Comparison of ENCODE assay signal across 9 cellular contexts in genomic region chr10:7787857-7788639, GRCh38. TPM values are rescaled to one million over a fixed set of nuclear protein-coding genes. Genes with fewer than 3 reads are reported as not detected.
DNase-seq lines count a peak whose midpoint lies in the region; ATAC-seq and TF ChIP-seq lines count a peak whose summit lies in the region.
"Had no signal": no experiment of that assay in that cellular context is flagged by ENCODE, and none has a peak within 500 bp of the region (broad histone marks: within the 10 kb centered on the region; RNA-seq: fewer than 3 reads in every experiment).

Gene ATP5F1C, plus strand, starts transcription at chr10:7788177. Its CDS starts 31 bp downstream, at chr10:7788208.
Gene KIN, minus strand, starts transcription at chr10:7787993. Its CDS starts 60 bp downstream, at chr10:7787933.

- H3K27me3 ChIP-seq in BLaER1 treated with 17β-estradiol and CSF1 and Interleukin-3, amounts not matched to agents 10 nM and 100 nM = no peaks in the 10 kb centered on the region
- no peaks in the 10 kb centered on the region for H3K27me3 ChIP-seq in left lung

- intact Hi-C loops in activated CD4-positive, alpha-beta T cell treated with anti-CD3 and anti-CD28 coated beads, Interleukin-2, amount 10 ng/mL, durations not matched to agents 24 days and 14 days (cut with micrococcal nuclease) = loop anchor here (1.0 kb wide), 1 partner anchor 30 kb away; the partner anchor contains the start of gene TAF3
- intact Hi-C loops in left lung (cut with DNase I) = no loop called here

- peaks cover 31 to 73% (median 42%) of the 10 kb centered on the region in 10 experiments for H3K4me1 ChIP-seq in BLaER1 treated with 17β-estradiol and CSF1 and Interleukin-3, amounts not matched to agents 10 nM and 100 nM
- peaks cover 17 to 83% of the 10 kb centered on the region in 2 donors for H3K4me1 ChIP-seq in left lung

- peaks cover 33 to 61% (median 47%) of the 10 kb centered on the region in 11 experiments for H3K36me3 ChIP-seq in BLaER1 treated with 17β-estradiol and CSF1 and Interleukin-3, amounts not matched to agents 10 nM and 100 nM
- peaks cover 0 to 6% of the 10 kb centered on the region in 2 donors for H3K36me3 ChIP-seq in left lung

- peak within 1 kb of the TSS; percentile 92 to 99 (median 96) for H3K4me3 ChIP-seq in BLaER1 treated with 17β-estradiol and CSF1 and Interleukin-3, amounts not matched to agents 10 nM and 100 nM
- peak within 1 kb of the TSS; percentile 97 to 99 for H3K4me3 ChIP-seq in left lung

- peaks cover 34% of the 10 kb centered on the region for H3K4me1 Mint-ChIP-seq in activated CD4-positive, alpha-beta T cell treated with anti-CD3 and anti-CD28 coated beads, Interleukin-2, amount 10 ng/mL, durations not matched to agents 24 days and 14 days

- no peak within 1 kb of the TSS for H3K4me3 Mint-ChIP-seq in activated CD4-positive, alpha-beta T cell treated with anti-CD3 and anti-CD28 coated beads, Interleukin-2, amount 10 ng/mL, durations not matched to agents 24 days and 14 days
- H3K4me3 Mint-ChIP-seq: stimulated activated naive CD8-positive, alpha-beta T cell treated with anti-CD3 and anti-CD28 coated beads, Interleukin-15, Interleukin-2, amounts not matched to agents 100 ng/mL and 50 ng/mL, for 24 hours had no signal

- H3K27ac ChIP-seq in BLaER1 treated with 17β-estradiol and CSF1 and Interleukin-3, amounts not matched to agents 10 nM and 100 nM = peak within 1 kb of the TSS; percentile 90 to 97 (median 94)
- H3K27ac ChIP-seq in left lung = peak within 1 kb of the TSS; percentile 73 to 85

- H3K9me3 Mint-ChIP-seq in activated CD4-positive, alpha-beta T cell treated with anti-CD3 and anti-CD28 coated beads, Interleukin-2, amount 10 ng/mL, durations not matched to agents 24 days and 14 days = no peaks in the 10 kb centered on the region
- H3K9me3 Mint-ChIP-seq: stimulated activated naive CD8-positive, alpha-beta T cell treated with anti-CD3 and anti-CD28 coated beads, Interleukin-15, Interleukin-2, amounts not matched to agents 100 ng/mL and 50 ng/mL, for 24 hours had no signal

- peak within 1 kb of the TSS; percentile 89 to 99 (median 95) for H3K4me2 ChIP-seq in BLaER1 treated with 17β-estradiol and CSF1 and Interleukin-3, amounts not matched to agents 10 nM and 100 nM

- DNase-seq in NCI-H526 (lab: John Stamatoyannopoulos, UW) (peak; percentile 82 to 94), dedifferentiated amniotic fluid mesenchymal stem cell (ENCODE audit: extremely low spot score) (peak; percentile 97), left lung (peak; percentile 98 to 99)
- DNase-seq in activated CD4-positive, alpha-beta T cell treated with anti-CD3 and anti-CD28 coated beads, Interleukin-2, amount 10 ng/mL, durations not matched to agents 24 days and 14 days = peak; percentile 99
- peak; percentile 95 for DNase-seq in stimulated activated CD4-positive, alpha-beta T cell treated with anti-CD3 and anti-CD28 coated beads, Interleukin-2, amount 100 ng/mL, for 48 hours

- peaks cover 58 to 96% (median 86%) of the 10 kb centered on the region in 11 experiments for H4K20me1 ChIP-seq in BLaER1 treated with 17β-estradiol and CSF1 and Interleukin-3, amounts not matched to agents 10 nM and 100 nM

- no peaks in the 10 kb centered on the region for H3K9me3 ChIP-seq in BLaER1 treated with 17β-estradiol and CSF1 and Interleukin-3, amounts not matched to agents 10 nM and 100 nM (replicated peaks in 1 of 11)
- no peaks in the 10 kb centered on the region for H3K9me3 ChIP-seq in left lung

- H3K27me3 Mint-ChIP-seq in activated CD4-positive, alpha-beta T cell treated with anti-CD3 and anti-CD28 coated beads, Interleukin-2, amount 10 ng/mL, durations not matched to agents 24 days and 14 days = no peaks in the 10 kb centered on the region
- H3K27me3 Mint-ChIP-seq: stimulated activated naive CD8-positive, alpha-beta T cell treated with anti-CD3 and anti-CD28 coated beads, Interleukin-15, Interleukin-2, amounts not matched to agents 100 ng/mL and 50 ng/mL, for 24 hours had no signal

- ATAC-seq in GM19324 (IDR thresholded peaks at IDR 0.05; ENCODE audit: low FRiP score, unreplicated experiment) (peak; percentile 97), HG03460 (IDR thresholded peaks at IDR 0.05; ENCODE audit: unreplicated experiment) (peak; percentile 95), left lung (peak; percentile 98)

- peak within 1 kb of the TSS; percentile 94 to 99 (median 97) for H3K9ac ChIP-seq in BLaER1 treated with 17β-estradiol and CSF1 and Interleukin-3, amounts not matched to agents 10 nM and 100 nM

- no peak for TF ChIP-seq CTCF in left lung (IDR thresholded peaks at IDR 0.05)

- no peak within 1 kb of the TSS for H3K27ac Mint-ChIP-seq in activated CD4-positive, alpha-beta T cell treated with anti-CD3 and anti-CD28 coated beads, Interleukin-2, amount 10 ng/mL, durations not matched to agents 24 days and 14 days

- peaks cover 34% of the 10 kb centered on the region for H3K36me3 Mint-ChIP-seq in activated CD4-positive, alpha-beta T cell treated with anti-CD3 and anti-CD28 coated beads, Interleukin-2, amount 10 ng/mL, durations not matched to agents 24 days and 14 days (ENCODE audit: low read depth)

RNA-seq across cellular contexts. Expression of gene ATP5F1C, which starts in this region (rescaled TPM):
- total RNA-seq in activated CD4-positive, alpha-beta T cell treated with anti-CD3 and anti-CD28 coated beads, Interleukin-2, amount 10 ng/mL, durations not matched to agents 24 days and 14 days = 332 and 369 TPM in 2 replicates
- total RNA-seq in left lung = 100 to 1,000 TPM; 177 to 208 TPM

RNA-seq across cellular contexts. Expression of gene KIN, which starts in this region (rescaled TPM):
- total RNA-seq in activated CD4-positive, alpha-beta T cell treated with anti-CD3 and anti-CD28 coated beads, Interleukin-2, amount 10 ng/mL, durations not matched to agents 24 days and 14 days = 13.9 and 14.4 TPM in 2 replicates
- total RNA-seq in left lung = 10 to 100 TPM in 1 of 2 donors, 1 to 10 TPM in 1; 9.3 to 10.4 TPM

Comparison
In these comparisons a context has a peak if more than half of its experiments do, and no peak if none do; other contexts are left out.
1. Peak in every context shown above with its lines: DNase-seq, ATAC-seq, H3K4me3 ChIP-seq and H3K27ac ChIP-seq.